In the genomic region with DNA sequence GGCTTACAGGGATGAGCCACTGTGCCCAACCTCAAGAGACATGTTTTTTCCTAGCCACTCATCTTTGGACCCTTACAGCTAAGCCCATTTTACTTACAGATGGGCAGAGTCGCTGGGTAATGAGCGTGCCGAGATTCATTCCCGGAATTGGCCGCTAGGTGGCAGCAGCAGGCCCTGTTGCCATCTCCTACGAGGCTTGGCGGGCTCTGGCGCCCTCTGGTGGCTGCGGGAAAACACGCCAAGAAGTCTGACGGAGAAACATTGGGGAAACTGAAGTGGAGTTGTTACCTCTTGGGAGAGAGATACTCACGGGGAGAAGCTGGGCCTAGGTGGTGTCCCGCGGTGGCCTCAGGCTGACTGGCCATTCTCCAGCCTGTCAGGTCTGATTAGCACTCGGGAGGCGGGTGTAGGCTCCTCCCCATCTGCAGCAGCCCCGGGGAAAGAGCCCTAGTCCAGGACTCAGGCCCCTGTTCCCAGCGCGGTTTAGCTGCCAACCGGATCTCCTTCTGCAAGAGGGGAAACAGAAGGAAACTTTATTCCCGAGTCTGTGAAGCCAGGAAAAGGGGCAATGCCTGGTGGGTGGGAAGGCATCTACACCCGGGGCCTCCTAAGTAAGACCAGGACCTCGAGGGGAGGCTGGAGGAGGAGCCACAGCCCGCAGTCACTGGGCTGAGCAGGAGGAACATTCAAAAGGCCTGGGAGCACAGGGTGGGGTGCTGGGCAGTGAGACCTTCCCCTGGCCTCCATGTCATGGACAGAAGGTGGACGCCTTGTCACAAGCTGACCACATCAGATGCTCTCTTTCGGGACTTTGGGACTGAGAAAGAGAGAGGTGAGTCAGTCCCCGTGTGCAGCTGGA, we compare ENCODE assay signal across 8 cellular contexts. TPM values are rescaled to one million over a fixed set of nuclear protein-coding genes. Genes with fewer than 3 reads are reported as not detected.
DNase-seq lines count a peak whose midpoint lies in the region; ATAC-seq and TF ChIP-seq lines count a peak whose summit lies in the region.

No MANE protein-coding gene starts in this region.

- H3K27me3 ChIP-seq in BLaER1 (no peaks in the 10 kb centered on the region), osteoblast (ENCODE audit: insufficient read depth, low read length) (no peaks in the 10 kb centered on the region), tibial artery (no peaks in the 10 kb centered on the region)

- H3K4me1 Mint-ChIP-seq in activated naive CD4-positive, alpha-beta T cell treated with anti-CD3 and anti-CD28 coated beads for 36 hours (ENCODE audit: low read depth), result peaks cover 10% of the 10 kb centered on the region

- H3K9ac ChIP-seq in BLaER1, result no peak overlapping the region

- peaks cover 60% of the 10 kb centered on the region for H3K4me1 ChIP-seq in BLaER1
- H3K4me1 ChIP-seq in osteoblast (ENCODE audit: insufficient read depth, low read length), result no peaks in the 10 kb centered on the region
- peaks cover 0 to 8% (median 4%) of the 10 kb centered on the region in 4 donors for H3K4me1 ChIP-seq in tibial artery

- H4K20me1 ChIP-seq in BLaER1, result peaks cover 39% of the 10 kb centered on the region
- no peaks in the 10 kb centered on the region for H4K20me1 ChIP-seq in osteoblast (ENCODE audit: insufficient read depth, low read length)

- H2AFZ ChIP-seq in osteoblast (ENCODE audit: low read length), result peak overlapping the region; percentile 90

- peaks cover 8% of the 10 kb centered on the region for H3K36me3 Mint-ChIP-seq in activated naive CD4-positive, alpha-beta T cell treated with anti-CD3 and anti-CD28 coated beads for 36 hours (ENCODE audit: low read depth)

- H3K4me3 ChIP-seq in BLaER1 (no peak overlapping the region), osteoblast (ENCODE audit: insufficient read depth, low read length) (peak overlapping the region; percentile 53), tibial artery (no peak overlapping the region)

- DNase-seq in NCI-H1105 (lab: John Stamatoyannopoulos, UW) (peak; percentile 79), SKM-1 (lab: John Stamatoyannopoulos, UW; ENCODE audit: unreplicated experiment) (peak; percentile 80), globus pallidus (ENCODE audit: low spot score) (peak; percentile 83), osteoblast (ENCODE audit: insufficient read length, low spot score, missing footprints) (peak; percentile 97), tibial artery (peak; percentile 88 to 94)
- peak; percentile 98 for DNase-seq in activated naive CD4-positive, alpha-beta T cell treated with anti-CD3 and anti-CD28 coated beads for 36 hours

- H3K4me2 ChIP-seq in BLaER1 (peak overlapping the region; percentile 50), osteoblast (ENCODE audit: insufficient read depth, low read length) (peak overlapping the region; percentile 76)

- no peak overlapping the region for H3K27ac Mint-ChIP-seq in activated naive CD4-positive, alpha-beta T cell treated with anti-CD3 and anti-CD28 coated beads for 36 hours

- H3K36me3 ChIP-seq in BLaER1 (peaks cover 73% of the 10 kb centered on the region), osteoblast (ENCODE audit: insufficient read depth, low read length) (peaks cover 5% of the 10 kb centered on the region), tibial artery (peaks cover 8 to 53% (median 34%) of the 10 kb centered on the region in 3 donors)

- intact Hi-C loops in activated naive CD4-positive, alpha-beta T cell treated with anti-CD3 and anti-CD28 coated beads for 36 hours (cut with micrococcal nuclease), result loop anchor here (1.0 to 2.0 kb wide), 3 partner anchors 13 to 175 kb away; no protein-coding TSS in a partner anchor
- intact Hi-C loops in tibial artery (cut with DNase I; ENCODE audit: low total_unique reads), result loop anchor here (5.0 kb wide), 1 partner anchor 176 kb away; no protein-coding TSS in a partner anchor

- no peak overlapping the region for H3K4me3 Mint-ChIP-seq in activated naive CD4-positive, alpha-beta T cell treated with anti-CD3 and anti-CD28 coated beads for 36 hours

- ATAC-seq in GM21528 (IDR thresholded peaks at IDR 0.05; ENCODE audit: low FRiP score, unreplicated experiment), result peak; percentile 56

- H3K9me3 ChIP-seq in BLaER1 (no peaks in the 10 kb centered on the region), osteoblast (ENCODE audit: low read depth, low read length) (no peaks in the 10 kb centered on the region), tibial artery (no peaks in the 10 kb centered on the region)

- H3K27me3 Mint-ChIP-seq in activated naive CD4-positive, alpha-beta T cell treated with anti-CD3 and anti-CD28 coated beads for 36 hours (ENCODE audit: low read depth), result no peaks in the 10 kb centered on the region

- no peaks in the 10 kb centered on the region for H3K9me3 Mint-ChIP-seq in activated naive CD4-positive, alpha-beta T cell treated with anti-CD3 and anti-CD28 coated beads for 36 hours

- H3K79me2 ChIP-seq in osteoblast (ENCODE audit: insufficient read depth, low read length), result no peaks in the 10 kb centered on the region

- CTCF ChIA-PET in activated naive CD4-positive, alpha-beta T cell treated with anti-CD3 and anti-CD28 coated beads for 36 hours (lab: Charles Lee), result interaction anchor here (0.5 to 3.4 kb wide), 40 partner anchors 8 to 550 kb away, joined by 3 to 24 read pairs (median 4); a partner anchor contains a TSS

- H3K27ac ChIP-seq in BLaER1 (no peak overlapping the region), osteoblast (ENCODE audit: low read depth, low read length) (no peak overlapping the region), tibial artery (no peak overlapping the region)

- TF ChIP-seq CTCF in osteoblast (IDR thresholded peaks at IDR 0.05; ENCODE audit: extremely low read depth, low read depth, low read length) (peak; percentile 100), tibial artery (IDR thresholded peaks at IDR 0.05) (peak; percentile 100)

RNA-seq across cellular contexts. Expression of a gene that starts 9.7 kb away (rescaled TPM):
- 10 to 100 TPM; 47.6 to 48.4 TPM for total RNA-seq in activated naive CD4-positive, alpha-beta T cell treated with anti-CD3 and anti-CD28 coated beads for 36 hours
- total RNA-seq in osteoblast, result 42.7 and 50.3 TPM in 2 replicates

RNA-seq across cellular contexts. Expression of a gene that starts 31.4 kb away (rescaled TPM):
- total RNA-seq in activated naive CD4-positive, alpha-beta T cell treated with anti-CD3 and anti-CD28 coated beads for 36 hours, result not detected
- total RNA-seq in osteoblast, result not detected in 2 replicates

RNA-seq across cellular contexts. Expression of a gene that starts 42.2 kb away (rescaled TPM):
- total RNA-seq in activated naive CD4-positive, alpha-beta T cell treated with anti-CD3 and anti-CD28 coated beads for 36 hours, result 10 to 100 TPM; 73.3 to 77.7 TPM
- 24.5 and 33.3 TPM in 2 replicates for total RNA-seq in osteoblast

RNA-seq across cellular contexts. Expression of a gene that starts 49.8 kb away (rescaled TPM):
- total RNA-seq in activated naive CD4-positive, alpha-beta T cell treated with anti-CD3 and anti-CD28 coated beads for 36 hours, result 10 to 100 TPM; 12.0 to 12.7 TPM
- total RNA-seq in osteoblast, result 9.7 and 13.4 TPM in 2 replicates

RNA-seq across cellular contexts. Expression of a gene that starts 50.7 kb away (rescaled TPM):
- total RNA-seq in activated naive CD4-positive, alpha-beta T cell treated with anti-CD3 and anti-CD28 coated beads for 36 hours, result 10 to 100 TPM; 12.3 to 12.8 TPM
- 10.1 and 10.6 TPM in 2 replicates for total RNA-seq in osteoblast
